ENCODE assay signal across 12 cellular contexts in genomic region chr10:74071151-74071550, GRCh38.
DNase-seq lines count a peak whose midpoint lies in the region; ATAC-seq and TF ChIP-seq lines count a peak whose summit lies in the region.
"Had no signal": no experiment of that assay in that cellular context is flagged by ENCODE, and none has a peak within 500 bp of the region (broad histone marks: within the 10 kb centered on the region; RNA-seq: fewer than 3 reads in every experiment).

No MANE protein-coding gene starts in this region.

- peak; percentile 84 for DNase-seq in GM04503 (ENCODE audit: low read depth)
- peak; percentile 83 for DNase-seq in amniotic epithelial cell (ENCODE audit: low read depth)
- peak in 1 of 2 donors; percentile 54 for DNase-seq in heart right ventricle
- DNase-seq in sciatic nerve (ENCODE audit: low spot score) = no peak
- DNase-seq in CD8-positive, alpha-beta T cell = no peak
- no peak for DNase-seq in colonic mucosa
- DNase-seq in activated naive CD4-positive, alpha-beta T cell treated with anti-CD3 and anti-CD28 coated beads for 36 hours = no peak
- DNase-seq: activated B cell treated with CpG ODN at 0.5 μM for 24 hours; KBM-7; SHP77 treated with DMSO at 0.1 percent for 48 hours; stimulated activated CD4-positive, alpha-beta T cell treated with anti-CD3 and anti-CD28 coated beads, Interleukin-4, amount 100 ng/mL, for 1 hour had no signal

- H3K36me3 ChIP-seq in heart right ventricle (peaks cover 0 to 61% (median 19%) of the 10 kb centered on the region in 9 donors), colonic mucosa (peaks cover 15% of the 10 kb centered on the region)
- H3K36me3 ChIP-seq in CD8-positive, alpha-beta T cell (ENCODE audit: insufficient read depth, low read length) = no peaks in the 10 kb centered on the region

- peaks cover 40% of the 10 kb centered on the region for H3K36me3 Mint-ChIP-seq in CD8-positive, alpha-beta T cell
- peaks cover 3% of the 10 kb centered on the region for H3K36me3 Mint-ChIP-seq in activated naive CD4-positive, alpha-beta T cell treated with anti-CD3 and anti-CD28 coated beads for 36 hours (ENCODE audit: low read depth)

- no peaks in the 10 kb centered on the region for H3K9me3 Mint-ChIP-seq in CD8-positive, alpha-beta T cell
- H3K9me3 Mint-ChIP-seq in activated naive CD4-positive, alpha-beta T cell treated with anti-CD3 and anti-CD28 coated beads for 36 hours = no peaks in the 10 kb centered on the region
- H3K9me3 Mint-ChIP-seq: activated B cell treated with CpG ODN at 0.5 μM for 24 hours had no signal

- H3K4me1 Mint-ChIP-seq in CD8-positive, alpha-beta T cell (ENCODE audit: low read depth) = no peaks in the 10 kb centered on the region
- no peaks in the 10 kb centered on the region for H3K4me1 Mint-ChIP-seq in activated naive CD4-positive, alpha-beta T cell treated with anti-CD3 and anti-CD28 coated beads for 36 hours (ENCODE audit: low read depth)

- peak overlapping the region in 6 of 10 donors; percentile 1 to 67 (median 48) for H3K27ac ChIP-seq in heart right ventricle
- H3K27ac ChIP-seq in CD8-positive, alpha-beta T cell (ENCODE audit: low read depth, low read length) = no peak overlapping the region
- H3K27ac ChIP-seq in colonic mucosa = no peak overlapping the region

- peak; percentile 83 to 93 (median 88) for ATAC-seq in heart right ventricle
- peak; percentile 79 for ATAC-seq in sciatic nerve
- no peak for ATAC-seq in CD8-positive, alpha-beta T cell
- ATAC-seq in HG03378 (IDR thresholded peaks at IDR 0.05; ENCODE audit: unreplicated experiment) = no peak

- TF ChIP-seq CTCF in heart right ventricle (IDR thresholded peaks at IDR 0.05) (no peak), colonic mucosa (IDR thresholded peaks at IDR 0.05) (no peak)
- TF ChIP-seq CTCF in CD8-positive, alpha-beta T cell (IDR thresholded peaks at IDR 0.05) = no peak

- H3K4me1 ChIP-seq in heart right ventricle (peaks cover 0 to 75% (median 58%) of the 10 kb centered on the region in 9 donors), colonic mucosa (no peaks in the 10 kb centered on the region)
- H3K4me1 ChIP-seq in CD8-positive, alpha-beta T cell (ENCODE audit: insufficient read depth, low read length) = no peaks in the 10 kb centered on the region

- H3K4me3 Mint-ChIP-seq in CD8-positive, alpha-beta T cell = no peak overlapping the region
- no peak overlapping the region for H3K4me3 Mint-ChIP-seq in activated naive CD4-positive, alpha-beta T cell treated with anti-CD3 and anti-CD28 coated beads for 36 hours
- H3K4me3 Mint-ChIP-seq: activated B cell treated with CpG ODN at 0.5 μM for 24 hours had no signal

- CTCF ChIA-PET in CD8-positive, alpha-beta T cell (lab: Charles Lee) = no interaction called here
- CTCF ChIA-PET in activated naive CD4-positive, alpha-beta T cell treated with anti-CD3 and anti-CD28 coated beads for 36 hours (lab: Charles Lee) = interaction anchor here (1.1 to 1.4 kb wide), 2 partner anchors 10 to 185 kb away, joined by 3 to 4 read pairs; no protein-coding TSS in a partner anchor

- H3K27me3 ChIP-seq in heart right ventricle (no peaks in the 10 kb centered on the region), colonic mucosa (no peaks in the 10 kb centered on the region)
- H3K27me3 ChIP-seq in CD8-positive, alpha-beta T cell (ENCODE audit: insufficient read depth, low read length) = no peaks in the 10 kb centered on the region

- POLR2A ChIA-PET in CD8-positive, alpha-beta T cell (lab: Charles Lee) = interaction anchor here (0.6 kb wide), 1 partner anchor 93 kb away, joined by 3 read pairs; no protein-coding TSS in a partner anchor

- H3K4me3 ChIP-seq in heart right ventricle = no peak overlapping the region
- H3K4me3 ChIP-seq in CD8-positive, alpha-beta T cell (ENCODE audit: low read depth, low read length) = no peak overlapping the region
- H3K4me3 ChIP-seq in colonic mucosa = no peak overlapping the region

- no peak overlapping the region for H3K27ac Mint-ChIP-seq in CD8-positive, alpha-beta T cell
- H3K27ac Mint-ChIP-seq in activated naive CD4-positive, alpha-beta T cell treated with anti-CD3 and anti-CD28 coated beads for 36 hours = no peak overlapping the region
- H3K27ac Mint-ChIP-seq: activated B cell treated with CpG ODN at 0.5 μM for 24 hours had no signal

- intact Hi-C loops in heart right ventricle (cut with DNase I) = loop anchor here in 2 of 10 donors (10.0 kb wide), 2 partner anchors 66 to 186 kb away; no protein-coding TSS in a partner anchor
- intact Hi-C loops in sciatic nerve (cut with DNase I) = loop anchor here (10.0 kb wide), 1 partner anchor 186 kb away; no protein-coding TSS in a partner anchor
- intact Hi-C loops in CD8-positive, alpha-beta T cell (cut with DNase I, micrococcal nuclease) = no loop called here
- intact Hi-C loops in colonic mucosa (cut with DNase I) = no loop called here
- intact Hi-C loops in activated naive CD4-positive, alpha-beta T cell treated with anti-CD3 and anti-CD28 coated beads for 36 hours (cut with micrococcal nuclease) = no loop called here

- H3K27me3 Mint-ChIP-seq in CD8-positive, alpha-beta T cell (ENCODE audit: low read depth) = no peaks in the 10 kb centered on the region
- no peaks in the 10 kb centered on the region for H3K27me3 Mint-ChIP-seq in activated naive CD4-positive, alpha-beta T cell treated with anti-CD3 and anti-CD28 coated beads for 36 hours (ENCODE audit: low read depth)
- H3K27me3 Mint-ChIP-seq: activated B cell treated with CpG ODN at 0.5 μM for 24 hours had no signal

- H3K9me3 ChIP-seq in heart right ventricle (no peaks in the 10 kb centered on the region), colonic mucosa (no peaks in the 10 kb centered on the region)
- H3K9me3 ChIP-seq in CD8-positive, alpha-beta T cell (ENCODE audit: low read length) = no peaks in the 10 kb centered on the region

- H3K9ac ChIP-seq in colonic mucosa (ENCODE audit: low read depth in 2 of 2, low read length in 2 of 2) = no peak overlapping the region

Comparison
In these comparisons a context has a peak if more than half of its experiments do, and no peak if none do; other contexts are left out.
1. DNase-seq: peak in GM04503 (single experiment) and amniotic epithelial cell (single experiment); none in sciatic nerve (single experiment), CD8-positive, alpha-beta T cell (0 of 7), colonic mucosa (single experiment) and activated naive CD4-positive, alpha-beta T cell treated with anti-CD3 and anti-CD28 coated beads for 36 hours (single experiment).
2. ATAC-seq: peak in heart right ventricle (8 of 8) and sciatic nerve (single experiment); none in CD8-positive, alpha-beta T cell (single experiment) and HG03378 (single experiment).
3. H3K27ac ChIP-seq: peak in heart right ventricle (6 of 10); none in CD8-positive, alpha-beta T cell (single experiment) and colonic mucosa (single experiment).